8 cellular contexts compared by ENCODE assay signal in the genomic region with DNA sequence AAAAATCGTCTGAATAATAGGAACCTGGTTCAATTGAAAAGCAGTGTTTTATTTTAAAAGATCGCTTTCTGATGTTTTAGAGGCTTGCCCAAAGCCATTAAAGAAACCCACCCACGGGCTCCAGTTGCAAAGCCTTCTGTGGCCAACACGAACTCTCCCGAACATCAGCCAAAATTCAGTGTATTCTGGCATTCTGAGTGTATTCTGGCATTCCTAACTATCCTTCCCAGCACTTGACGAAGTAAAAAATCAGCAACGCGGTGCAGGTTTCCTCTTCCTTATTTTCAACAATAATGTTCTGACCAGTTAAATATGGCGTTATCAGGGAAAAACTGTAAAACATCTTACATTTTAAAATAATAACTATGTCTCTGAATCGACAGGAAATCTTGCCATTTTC. TPM values are rescaled to one million over a fixed set of nuclear protein-coding genes. Genes with fewer than 3 reads are reported as not detected.
DNase-seq lines count a peak whose midpoint lies in the region; ATAC-seq, FAIRE-seq and TF ChIP-seq lines count a peak whose summit lies in the region.

No MANE protein-coding gene starts in this region.

- intact Hi-C loops in prostate gland (cut with DNase I) = no loop called here

- H3K36me3 ChIP-seq in gastroesophageal sphincter (no peaks in the 10 kb centered on the region), prostate gland (no peaks in the 10 kb centered on the region)

- peak overlapping the region; percentile 64 to 88 (median 83) for H3K27ac ChIP-seq in gastroesophageal sphincter
- H3K27ac ChIP-seq in prostate gland = peak overlapping the region; percentile 69 to 84

- TF ChIP-seq EP300 in gastroesophageal sphincter (IDR thresholded peaks at IDR 0.05) = no peak

- ATAC-seq in gastroesophageal sphincter (no peak), GM21515 (IDR thresholded peaks at IDR 0.05; ENCODE audit: unreplicated experiment) (no peak), HG02852 (IDR thresholded peaks at IDR 0.05; ENCODE audit: unreplicated experiment) (no peak)

- H3K36me3 Mint-ChIP-seq in activated CD4-positive, alpha-beta memory T cell treated with anti-CD3 and anti-CD28 coated beads, Interleukin-2, amount 10 ng/mL, durations not matched to agents 7 days and 5 days (ENCODE audit: low read depth) = no peaks in the 10 kb centered on the region

- 3 to 6% methylated on average over 10 of the region's 10 CpGs for WGBS in gastroesophageal sphincter (ENCODE audit: low coverage in 1 of 2), 2 donors
- WGBS in prostate gland = 5% methylated on average over 10 of the region's 10 CpGs

- FAIRE-seq in HTR-8/SVneo (lab: Jason Lieb, UNC) = no peak

- peak; percentile 32 for DNase-seq in GF-D8 (lab: John Stamatoyannopoulos, UW)
- DNase-seq in activated CD4-positive, alpha-beta memory T cell treated with anti-CD3 and anti-CD28 coated beads, Interleukin-2, amount 10 ng/mL, durations not matched to agents 7 days and 5 days = no peak
- DNase-seq in prostate gland (ENCODE audit: low spot score) = no peak
- DNase-seq in NCI-H524 (lab: John Stamatoyannopoulos, UW) = no peak
- no peak for DNase-seq in HTR-8/SVneo (ENCODE audit: insufficient read length, low spot score)

- no peak overlapping the region for H3K27ac Mint-ChIP-seq in activated CD4-positive, alpha-beta memory T cell treated with anti-CD3 and anti-CD28 coated beads, Interleukin-2, amount 10 ng/mL, durations not matched to agents 7 days and 5 days

- H3K27me3 ChIP-seq in gastroesophageal sphincter (no peaks in the 10 kb centered on the region), prostate gland (replicated peaks; ENCODE audit: insufficient read depth) (no peaks in the 10 kb centered on the region)

- H3K4me3 ChIP-seq in gastroesophageal sphincter = peak overlapping the region; percentile 64 to 69
- peak overlapping the region; percentile 41 to 46 for H3K4me3 ChIP-seq in prostate gland

- peaks cover 12% of the 10 kb centered on the region for H3K4me1 Mint-ChIP-seq in activated CD4-positive, alpha-beta memory T cell treated with anti-CD3 and anti-CD28 coated beads, Interleukin-2, amount 10 ng/mL, durations not matched to agents 7 days and 5 days

- H3K9me3 Mint-ChIP-seq in activated CD4-positive, alpha-beta memory T cell treated with anti-CD3 and anti-CD28 coated beads, Interleukin-2, amount 10 ng/mL, durations not matched to agents 7 days and 5 days = no peaks in the 10 kb centered on the region

- no peak for TF ChIP-seq POLR2A in gastroesophageal sphincter (IDR thresholded peaks at IDR 0.05)
- no peak for TF ChIP-seq POLR2A in prostate gland (IDR thresholded peaks at IDR 0.05)

- H3K9me3 ChIP-seq in gastroesophageal sphincter = no peaks in the 10 kb centered on the region
- no peaks in the 10 kb centered on the region for H3K9me3 ChIP-seq in prostate gland

- TF ChIP-seq CTCF in gastroesophageal sphincter (IDR thresholded peaks at IDR 0.05) (no peak), prostate gland (IDR thresholded peaks at IDR 0.05) (no peak)

- peak overlapping the region; percentile 67 for H3K4me3 Mint-ChIP-seq in activated CD4-positive, alpha-beta memory T cell treated with anti-CD3 and anti-CD28 coated beads, Interleukin-2, amount 10 ng/mL, durations not matched to agents 7 days and 5 days

- POLR2A ChIA-PET in activated CD4-positive, alpha-beta memory T cell treated with anti-CD3 and anti-CD28 coated beads, Interleukin-2, amount 10 ng/mL, durations not matched to agents 7 days and 5 days (lab: Charles Lee) = no interaction called here

- CTCF ChIA-PET in activated CD4-positive, alpha-beta memory T cell treated with anti-CD3 and anti-CD28 coated beads, Interleukin-2, amount 10 ng/mL, durations not matched to agents 7 days and 5 days (lab: Charles Lee) = interaction anchor here (1.4 kb wide), 1 partner anchor 51 kb away, joined by 4 read pairs; no protein-coding TSS in a partner anchor

- H3K4me1 ChIP-seq in gastroesophageal sphincter = peaks cover 4 to 94% (median 63%) of the 10 kb centered on the region in 3 donors
- H3K4me1 ChIP-seq in prostate gland (replicated peaks) = peaks cover 8% of the 10 kb centered on the region

- peaks cover 38% of the 10 kb centered on the region for H3K27me3 Mint-ChIP-seq in activated CD4-positive, alpha-beta memory T cell treated with anti-CD3 and anti-CD28 coated beads, Interleukin-2, amount 10 ng/mL, durations not matched to agents 7 days and 5 days

RNA-seq across cellular contexts. Expression of a gene that starts 44.6 kb away (rescaled TPM):
- total RNA-seq in activated CD4-positive, alpha-beta memory T cell treated with anti-CD3 and anti-CD28 coated beads, Interleukin-2, amount 10 ng/mL, durations not matched to agents 7 days and 5 days = 1 to 10 TPM; 3.9 to 5.0 TPM
- total RNA-seq in gastroesophageal sphincter (10 to 100 TPM; 17.8 to 43.8 (median 29.9) TPM), prostate gland (100 to 1,000 TPM in 1 of 2 donors, 10 to 100 TPM in 1; 25.0 to 158 TPM)
